In the genomic region with DNA sequence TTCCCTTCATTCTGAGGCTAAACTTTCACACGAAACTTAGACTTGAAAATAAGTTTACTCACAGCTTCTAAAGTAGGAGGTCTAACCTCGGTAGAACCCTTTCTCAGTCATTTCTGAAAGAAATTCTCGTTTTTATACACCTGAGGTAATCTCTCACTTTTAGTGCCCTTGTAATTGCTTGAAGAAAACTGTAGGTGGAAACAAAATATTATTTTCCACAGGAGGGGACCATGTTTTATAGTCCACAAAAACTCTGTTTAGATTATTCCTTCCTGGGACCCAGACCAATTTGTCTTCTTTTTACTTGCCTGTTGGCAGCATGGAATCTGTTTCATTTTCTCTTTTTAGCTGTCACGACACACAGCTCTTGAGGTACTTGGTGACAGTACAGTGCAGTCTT, we compare ENCODE assay signal across 12 cellular contexts. TPM values are rescaled to one million over a fixed set of nuclear protein-coding genes. Genes with fewer than 3 reads are reported as not detected.
A peak's percentile ranks its signal among the peaks of the same experiment; 100 is the strongest.
DNase-seq lines count a peak whose midpoint lies in the region; ATAC-seq, FAIRE-seq and TF ChIP-seq lines count a peak whose summit lies in the region.
"Had no signal": no experiment of that assay in that cellular context is flagged by ENCODE, and none has a peak within 500 bp of the region (broad histone marks: within the 10 kb centered on the region; RNA-seq: fewer than 3 reads in every experiment).

No MANE protein-coding gene starts in this region.

- TF ChIP-seq CTCF in left ventricle myocardium inferior (IDR thresholded peaks at IDR 0.05; ENCODE audit: borderline replicate concordance), result peak; percentile 27
- no peak for TF ChIP-seq CTCF in foreskin fibroblast (IDR thresholded peaks at IDR 0.05; ENCODE audit: low read depth, low read length)
- TF ChIP-seq CTCF in thoracic aorta (IDR thresholded peaks at IDR 0.05), result peak; percentile 18

- no peak for ATAC-seq in left ventricle myocardium superior
- no peak for ATAC-seq in T-helper 17 cell
- no peak for ATAC-seq in thoracic aorta (ENCODE audit: insufficient number of reproducible peaks, low FRiP score, low read depth)

- intact Hi-C loops in left ventricle myocardium inferior (cut with micrococcal nuclease) (no loop called here), left ventricle myocardium superior (cut with micrococcal nuclease) (no loop called here)

- H3K9me3 ChIP-seq in left ventricle myocardium inferior (replicated peaks), result no peaks in the 10 kb centered on the region
- H3K9me3 ChIP-seq in T-helper 17 cell (ENCODE audit: control insufficient read depth, low read length, poor library complexity, severe bottlenecking), result no peaks in the 10 kb centered on the region
- H3K9me3 ChIP-seq in thoracic aorta, result no peaks in the 10 kb centered on the region

- no peaks in the 10 kb centered on the region for H3K27me3 Mint-ChIP-seq in T-helper 17 cell

- H3K4me3 ChIP-seq in left ventricle myocardium inferior (peak overlapping the region; percentile 78), foreskin fibroblast (ENCODE audit: low read depth in 1 of 2, low read length in 2 of 2) (peak overlapping the region; percentile 86 to 87), thoracic aorta (peak overlapping the region; percentile 82)

- no peak for FAIRE-seq in frontal cortex (lab: Jason Lieb, UNC)
- FAIRE-seq: urothelium cell line had no signal

- DNase-seq in left ventricle myocardium inferior, result no peak
- DNase-seq in left ventricle myocardium superior, result no peak
- no peak for DNase-seq in T-helper 17 cell
- peak in 1 of 2 donors; percentile 2 for DNase-seq in foreskin fibroblast
- no peak for DNase-seq in thoracic aorta (ENCODE audit: low spot score)
- no peak for DNase-seq in T-helper 9 cell
- no peak for DNase-seq in epidermal melanocyte (ENCODE audit: insufficient read length, low spot score)
- no peak for DNase-seq in frontal cortex (ENCODE audit: low spot score in 2 of 2)
- DNase-seq: amniotic stem cell, DMS 273 treated with DMSO at 0.1 percent for 48 hours, NCI-H1694 had no signal

- H3K27ac ChIP-seq in left ventricle myocardium inferior (replicated peaks) (peak overlapping the region; percentile 90), thoracic aorta (peak overlapping the region; percentile 87 to 92)

- no peaks in the 10 kb centered on the region for H3K36me3 ChIP-seq in left ventricle myocardium inferior
- H3K36me3 ChIP-seq in thoracic aorta, result no peaks in the 10 kb centered on the region

- peaks cover 12% of the 10 kb centered on the region for H3K4me1 ChIP-seq in left ventricle myocardium inferior
- peaks cover 3 to 4% of the 10 kb centered on the region in 2 donors for H3K4me1 ChIP-seq in thoracic aorta (ENCODE audit: control insufficient read depth in 1 of 2, low read depth in 2 of 2)

- H3K27me3 ChIP-seq in left ventricle myocardium inferior (ENCODE audit: low read depth) (no peaks in the 10 kb centered on the region), thoracic aorta (replicated peaks; ENCODE audit: insufficient read depth) (no peaks in the 10 kb centered on the region)

- peaks cover 8% of the 10 kb centered on the region for H3K4me1 Mint-ChIP-seq in T-helper 17 cell

- H3K36me3 Mint-ChIP-seq in T-helper 17 cell (ENCODE audit: low read depth), result no peaks in the 10 kb centered on the region

- H3K4me3 Mint-ChIP-seq in T-helper 17 cell, result peak overlapping the region; percentile 92

- H3K27ac Mint-ChIP-seq in T-helper 17 cell, result peak overlapping the region; percentile 98

RNA-seq across cellular contexts. Expression of gene EIF1AY, which starts 0.9 kb away (rescaled TPM):
- total RNA-seq in left ventricle myocardium inferior (209 TPM), left ventricle myocardium superior (245 TPM), T-helper 17 cell (10 to 100 TPM; 16.0 to 19.0 TPM), thoracic aorta (10 to 100 TPM; 21.5 to 26.1 TPM), frontal cortex (10.6 TPM)
